Comparison of ENCODE assay signal across 15 cellular contexts in the genomic region with DNA sequence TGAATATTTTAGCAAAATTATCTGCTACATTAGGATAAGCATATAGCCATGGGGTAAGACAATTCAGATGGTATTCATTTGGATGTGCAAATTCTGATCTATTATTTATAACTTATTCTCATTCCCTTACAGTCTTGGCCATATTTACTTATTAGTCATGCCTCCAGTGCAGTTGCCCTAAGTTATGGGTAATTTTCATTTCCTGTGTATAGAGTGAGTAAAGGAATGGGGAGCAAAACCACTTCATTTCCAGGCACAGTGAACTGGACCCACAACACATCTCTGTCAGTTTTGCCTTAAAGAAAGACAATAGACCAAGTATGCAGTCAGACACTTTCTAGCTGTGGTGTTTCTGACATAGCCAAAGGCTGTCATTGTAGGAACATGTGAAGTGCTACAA.
DNase-seq lines count a peak whose midpoint lies in the region; ATAC-seq and TF ChIP-seq lines count a peak whose summit lies in the region.
"Had no signal": no experiment of that assay in that cellular context is flagged by ENCODE, and none has a peak within 500 bp of the region (broad histone marks: within the 10 kb centered on the region; RNA-seq: fewer than 3 reads in every experiment).

No MANE protein-coding gene starts in this region.

- peaks cover 12% of the 10 kb centered on the region for H3K4me1 ChIP-seq in PC-3 (ENCODE audit: insufficient read depth, low read length)
- no peaks in the 10 kb centered on the region for H3K4me1 ChIP-seq in osteoblast (ENCODE audit: insufficient read depth, low read length)
- no peaks in the 10 kb centered on the region for H3K4me1 ChIP-seq in Peyer's patch

- H3K4me2 ChIP-seq in PC-3 (ENCODE audit: low read length) (no peak overlapping the region; the same call in 1 of the 2 replicates), osteoblast (ENCODE audit: insufficient read depth, low read length) (no peak overlapping the region)

- TF ChIP-seq POLR2A in Peyer's patch (IDR thresholded peaks at IDR 0.05), result no peak

- no peak overlapping the region for H3K27ac ChIP-seq in PC-3 (ENCODE audit: low read length)
- H3K27ac ChIP-seq in osteoblast (ENCODE audit: low read depth, low read length), result no peak overlapping the region
- H3K27ac ChIP-seq in Peyer's patch, result no peak overlapping the region

- no peak overlapping the region for H2AFZ ChIP-seq in PC-3 (ENCODE audit: low read length)
- peak overlapping the region; percentile 71 for H2AFZ ChIP-seq in osteoblast (ENCODE audit: low read length)

- no peak overlapping the region for H3K9ac ChIP-seq in PC-3 (ENCODE audit: low read length)

- H3K9me3 ChIP-seq in PC-3 (ENCODE audit: low read length) (no peaks in the 10 kb centered on the region), osteoblast (ENCODE audit: low read depth, low read length) (no peaks in the 10 kb centered on the region), Peyer's patch (no peaks in the 10 kb centered on the region)

- BruUV-seq in PC-3 (replicated peaks; lab: Mats Ljungman, UMichigan), result no TSS peak

- no peaks in the 10 kb centered on the region for H3K36me3 ChIP-seq in PC-3 (ENCODE audit: low read depth, low read length)
- no peaks in the 10 kb centered on the region for H3K36me3 ChIP-seq in osteoblast (ENCODE audit: insufficient read depth, low read length)
- H3K36me3 ChIP-seq in Peyer's patch, result no peaks in the 10 kb centered on the region

- H3K79me2 ChIP-seq in PC-3 (ENCODE audit: low read length) (no peaks in the 10 kb centered on the region), osteoblast (ENCODE audit: insufficient read depth, low read length) (no peaks in the 10 kb centered on the region)

- intact Hi-C loops in PC-3 (cut with micrococcal nuclease), result no loop called here

- CTCF ChIA-PET in PC-3 (lab: Charles Lee), result no interaction called here

- ATAC-seq in PC-3, result peak; percentile 96
- ATAC-seq in GM21528 (IDR thresholded peaks at IDR 0.05; ENCODE audit: low FRiP score, unreplicated experiment), result no peak
- no peak for ATAC-seq in HG03135 (IDR thresholded peaks at IDR 0.05; ENCODE audit: unreplicated experiment)
- ATAC-seq: CD8-positive, alpha-beta T cell had no signal

- DNase-seq in GM03348 (ENCODE audit: low spot score), result peak; percentile 7
- peak; percentile 69 for DNase-seq in PC-3
- peak; percentile 26 for DNase-seq in epithelial cell of esophagus (ENCODE audit: low read depth)
- no peak for DNase-seq in osteoblast (ENCODE audit: insufficient read length, low spot score, missing footprints)
- no peak for DNase-seq in Peyer's patch
- DNase-seq: CD8-positive, alpha-beta T cell; DND-41; KBM-7; NCI-H1105; NCI-H187; NCI-H446; NCI-H774; SIG-M5 had no signal

- POLR2A ChIA-PET in PC-3 (lab: Charles Lee; ENCODE audit: unreplicated experiment), result no interaction called here

- H3K27me3 ChIP-seq in PC-3 (ENCODE audit: low read length), result no peaks in the 10 kb centered on the region
- H3K27me3 ChIP-seq in osteoblast (ENCODE audit: insufficient read depth, low read length), result no peaks in the 10 kb centered on the region
- no peaks in the 10 kb centered on the region for H3K27me3 ChIP-seq in Peyer's patch

- H3K9me2 ChIP-seq in PC-3 (replicated peaks; ENCODE audit: low read length), result no peaks in the 10 kb centered on the region

- no peak for TF ChIP-seq CTCF in PC-3 (conservative IDR thresholded peaks at IDR 0.05; ENCODE audit: low read depth, low read length)
- no peak for TF ChIP-seq CTCF in epithelial cell of esophagus (IDR thresholded peaks at IDR 0.05; ENCODE audit: insufficient read depth, low read depth, low read length, missing control alignments)
- TF ChIP-seq CTCF in osteoblast (IDR thresholded peaks at IDR 0.05; ENCODE audit: extremely low read depth, low read depth, low read length), result no peak
- no peak for TF ChIP-seq CTCF in Peyer's patch (IDR thresholded peaks at IDR 0.05)

- H4K20me1 ChIP-seq in PC-3 (ENCODE audit: low read length) (no peaks in the 10 kb centered on the region), osteoblast (ENCODE audit: insufficient read depth, low read length) (no peaks in the 10 kb centered on the region)

- H3K4me3 ChIP-seq in PC-3 (ENCODE audit: low read length), result no peak overlapping the region
- H3K4me3 ChIP-seq in epithelial cell of esophagus (ENCODE audit: low read length), result no peak overlapping the region
- H3K4me3 ChIP-seq in osteoblast (ENCODE audit: insufficient read depth, low read length), result no peak overlapping the region
- no peak overlapping the region for H3K4me3 ChIP-seq in Peyer's patch

- H3F3A ChIP-seq in PC-3 (ENCODE audit: low read length, unreplicated experiment), result no peaks in the 10 kb centered on the region

Comparison
In these comparisons a context has a peak if more than half of its experiments do, and no peak if none do; other contexts are left out.
1. DNase-seq: peak in GM03348 (single experiment), PC-3 (single experiment) and epithelial cell of esophagus (single experiment); none in osteoblast (single experiment) and Peyer's patch (0 of 3).